ENCODE assay signal across 8 cellular contexts in genomic region chr12:120468846-120469449, GRCh38. TPM values are rescaled to one million over a fixed set of nuclear protein-coding genes. Genes with fewer than 3 reads are reported as not detected.
DNase-seq lines count a peak whose midpoint lies in the region; ATAC-seq, FAIRE-seq and TF ChIP-seq lines count a peak whose summit lies in the region.

No MANE protein-coding gene starts in this region.

- DNase-seq in GM03348 (ENCODE audit: low spot score), result peak; percentile 64
- DNase-seq in activated naive CD4-positive, alpha-beta T cell treated with Interleukin-2 at 50 U/mL for 16 hours, result peak; percentile 55
- DNase-seq in glutamatergic neuron, result peak; percentile 76
- peak in 4 of 6 donors; percentile 41 to 74 (median 60) for DNase-seq in pancreas
- DNase-seq in kidney glomerular epithelial cell (lab: John Stamatoyannopoulos, UW), result no peak

- peak overlapping the region; percentile 76 to 89 (median 84) for H3K27ac ChIP-seq in pancreas

- peak; percentile 30 for TF ChIP-seq CTCF in Loucy (conservative IDR thresholded peaks at IDR 0.05; ENCODE audit: low read length)
- no peak for TF ChIP-seq CTCF in glutamatergic neuron (IDR thresholded peaks at IDR 0.05; ENCODE audit: partially characterized antibody, unreplicated experiment)
- TF ChIP-seq CTCF in pancreas (IDR thresholded peaks at IDR 0.05), result no peak

- H3K27ac Mint-ChIP-seq in glutamatergic neuron (ENCODE audit: unreplicated experiment), result peak overlapping the region; percentile 84

- H3F3A ChIP-seq in Loucy (ENCODE audit: low read depth), result no peaks in the 10 kb centered on the region

- peak overlapping the region; percentile 97 for H3K4me3 ChIP-seq in Loucy (ENCODE audit: low read length, poor library complexity, severe bottlenecking)
- H3K4me3 ChIP-seq in pancreas, result peak overlapping the region; percentile 43 to 94 (median 94)

- H3K9ac ChIP-seq in Loucy (ENCODE audit: low read depth, low read length, poor library complexity, severe bottlenecking), result peak overlapping the region; percentile 81

- H3K4me1 Mint-ChIP-seq in glutamatergic neuron (ENCODE audit: low read depth, unreplicated experiment), result peaks cover 6% of the 10 kb centered on the region

- peaks cover 65% of the 10 kb centered on the region for H3K4me1 ChIP-seq in Loucy (ENCODE audit: insufficient read depth, low read length, poor library complexity, severe bottlenecking)
- peaks cover 18 to 22% (median 20%) of the 10 kb centered on the region in 3 donors for H3K4me1 ChIP-seq in pancreas

- H3K27me3 Mint-ChIP-seq in glutamatergic neuron (ENCODE audit: unreplicated experiment), result peaks cover 5% of the 10 kb centered on the region

- 0 to 1% methylated on average over 38 to 51 of the region's 57 CpGs for WGBS in pancreas, 2 donors

- peaks cover 79% of the 10 kb centered on the region for H3K79me2 ChIP-seq in Loucy (ENCODE audit: insufficient read depth, low read length)

- FAIRE-seq in pancreas (lab: Jason Lieb, UNC), result no peak

- H2AFZ ChIP-seq in Loucy (ENCODE audit: low read length), result peak overlapping the region; percentile 83; the same call in 1 of the 2 replicates

- no peaks in the 10 kb centered on the region for H3K27me3 ChIP-seq in Loucy (ENCODE audit: insufficient read depth, low read length, poor library complexity, severe bottlenecking)
- no peaks in the 10 kb centered on the region for H3K27me3 ChIP-seq in pancreas

- H3K4me2 ChIP-seq in Loucy (ENCODE audit: low read depth, low read length, poor library complexity, severe bottlenecking), result peak overlapping the region; percentile 96

- peaks cover 55% of the 10 kb centered on the region for H4K20me1 ChIP-seq in Loucy (ENCODE audit: insufficient read depth, low read length, poor library complexity, severe bottlenecking)

- H3K36me3 Mint-ChIP-seq in glutamatergic neuron (ENCODE audit: unreplicated experiment), result no peaks in the 10 kb centered on the region

- H3K4me3 Mint-ChIP-seq in glutamatergic neuron (ENCODE audit: unreplicated experiment), result peak overlapping the region; percentile 96

- no peaks in the 10 kb centered on the region for H3K9me3 ChIP-seq in Loucy (ENCODE audit: insufficient read depth, low read depth, low read length)
- H3K9me3 ChIP-seq in pancreas, result no peaks in the 10 kb centered on the region

- ATAC-seq in GM21723 (IDR thresholded peaks at IDR 0.05; ENCODE audit: unreplicated experiment) (peak; percentile 24), pancreas (peak; percentile 9 to 33 (median 26)), esophagus mucosa (no peak)

- intact Hi-C loops in pancreas (cut with DNase I), result no loop called here

- H3K9me3 Mint-ChIP-seq in glutamatergic neuron (ENCODE audit: unreplicated experiment), result no peaks in the 10 kb centered on the region

- peaks cover 26% of the 10 kb centered on the region for H3K36me3 ChIP-seq in Loucy (ENCODE audit: insufficient read depth, low read length)
- peaks cover 5 to 11% (median 9%) of the 10 kb centered on the region in 3 donors for H3K36me3 ChIP-seq in pancreas

- H3K9me2 ChIP-seq in Loucy (replicated peaks; ENCODE audit: low read depth, low read length), result no peaks in the 10 kb centered on the region

RNA-seq across cellular contexts. Expression of gene SRSF9, which starts 0.6 kb away (rescaled TPM):
- total RNA-seq in glutamatergic neuron (ENCODE audit: unreplicated experiment) (210 TPM), pancreas (10 to 100 TPM; 69.0 to 91.7 (median 79.5) TPM), esophagus mucosa (139 TPM)
- 100 to 1,000 TPM in 1 of 2 donors, 10 to 100 TPM in 1; 50.9 to 103 TPM for polyA plus RNA-seq in pancreas

RNA-seq across cellular contexts. Expression of gene GATC, which starts 22.7 kb away (rescaled TPM):
- 16.8 TPM for total RNA-seq in glutamatergic neuron (ENCODE audit: unreplicated experiment)
- 10 to 100 TPM; 18.3 to 32.7 (median 27.6) TPM for total RNA-seq in pancreas
- 10 to 100 TPM in 1 of 2 donors, 1 to 10 TPM in 1; 8.6 to 12.3 TPM for polyA plus RNA-seq in pancreas
- total RNA-seq in esophagus mucosa, result 9.8 TPM

RNA-seq across cellular contexts. Expression of gene TRIAP1, which starts 22.8 kb away (rescaled TPM):
- total RNA-seq in glutamatergic neuron (ENCODE audit: unreplicated experiment) (25.2 TPM), pancreas (10 to 100 TPM; 13.9 to 25.8 (median 15.4) TPM), esophagus mucosa (22.4 TPM)
- 10 to 100 TPM; 16.3 to 23.8 TPM for polyA plus RNA-seq in pancreas

RNA-seq across cellular contexts. Expression of gene DYNLL1, which starts 27.0 kb away (rescaled TPM):
- total RNA-seq in glutamatergic neuron (ENCODE audit: unreplicated experiment) (403 TPM), pancreas (100 to 1,000 TPM in 3 of 6 donors, 10 to 100 TPM in 3; 57.7 to 154 (median 94.9) TPM), esophagus mucosa (621 TPM)
- 100 to 1,000 TPM; 143 to 249 TPM for polyA plus RNA-seq in pancreas

RNA-seq across cellular contexts. Expression of gene COX6A1, which starts 31.0 kb away (rescaled TPM):
- total RNA-seq in glutamatergic neuron (ENCODE audit: unreplicated experiment), result 405 TPM
- 100 to 1,000 TPM; 118 to 149 (median 137) TPM for total RNA-seq in pancreas
- 100 to 1,000 TPM; 296 to 324 TPM for polyA plus RNA-seq in pancreas
- total RNA-seq in esophagus mucosa, result 514 TPM
